Comparison of ENCODE assay signal across 14 cellular contexts in the genomic region with DNA sequence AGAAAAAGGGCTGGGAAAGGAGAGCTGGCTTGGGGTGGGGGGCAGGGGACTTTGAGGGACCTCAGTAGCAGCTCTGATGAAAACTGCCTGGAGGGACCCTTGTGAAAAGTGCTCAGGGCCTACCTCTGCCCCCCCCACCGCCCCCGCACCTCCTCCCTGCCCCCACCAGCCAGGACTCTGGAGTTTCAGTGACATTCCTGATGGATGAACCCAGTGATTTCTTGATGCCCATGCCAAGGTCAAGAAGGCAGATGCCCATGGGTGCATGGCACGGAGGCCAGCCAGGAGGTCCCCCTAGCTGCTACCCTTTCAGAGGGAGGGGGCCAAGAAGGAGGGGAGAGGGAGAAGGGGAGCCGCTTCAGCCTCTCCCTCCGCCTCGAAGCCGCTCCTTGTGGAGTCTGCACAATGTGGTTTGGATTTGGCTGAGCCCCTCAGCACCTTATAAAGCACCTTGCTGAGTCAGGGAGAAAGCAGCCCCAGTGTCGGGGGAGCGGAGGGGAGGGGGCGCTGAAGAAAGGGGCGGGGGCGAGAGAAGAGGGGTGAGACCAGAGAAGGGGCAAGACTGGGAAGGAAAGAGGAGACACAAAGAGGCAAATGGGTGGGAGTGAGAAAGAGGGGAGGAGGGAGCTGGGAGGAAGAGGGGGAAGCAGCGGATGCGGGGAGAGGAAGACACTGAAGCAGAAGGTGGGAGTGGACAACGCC. TPM values are rescaled to one million over a fixed set of nuclear protein-coding genes. Genes with fewer than 3 reads are reported as not detected.
A peak's percentile ranks its signal among the peaks of the same experiment; 100 is the strongest.
DNase-seq lines count a peak whose midpoint lies in the region; ATAC-seq and TF ChIP-seq lines count a peak whose summit lies in the region.
"Had no signal": no experiment of that assay in that cellular context is flagged by ENCODE, and none has a peak within 500 bp of the region (broad histone marks: within the 10 kb centered on the region; RNA-seq: fewer than 3 reads in every experiment).

No MANE protein-coding gene starts in this region.

- ATAC-seq in psoas muscle = no peak
- no peak for ATAC-seq in HG02623 (IDR thresholded peaks at IDR 0.05; ENCODE audit: unreplicated experiment)
- no peak for ATAC-seq in GM21390 (IDR thresholded peaks at IDR 0.05; ENCODE audit: unreplicated experiment)
- no peak for ATAC-seq in HG03460 (IDR thresholded peaks at IDR 0.05; ENCODE audit: unreplicated experiment)
- ATAC-seq: left colon had no signal

- H3K27ac ChIP-seq in BLaER1 = no peak overlapping the region
- peak overlapping the region; percentile 92 for H3K27ac ChIP-seq in HUES48 (ENCODE audit: low read depth, low read length)
- H3K27ac ChIP-seq in psoas muscle = no peak overlapping the region

- no peaks in the 10 kb centered on the region for H3K36me3 ChIP-seq in BLaER1
- H3K36me3 ChIP-seq in HUES48 (ENCODE audit: control insufficient read depth, insufficient read depth, low read length) = no peaks in the 10 kb centered on the region
- no peaks in the 10 kb centered on the region for H3K36me3 ChIP-seq in psoas muscle (ENCODE audit: insufficient read depth in 1 of 2, low read depth in 1 of 2)

- DNase-seq in endothelial cell (ENCODE audit: low spot score) (no peak), nephron progenitor cell (no peak), psoas muscle (no peak)
- DNase-seq: activated naive CD4-positive, alpha-beta T cell treated with anti-CD3 and anti-CD28 coated beads, Interleukin-2, amount 10 ng/mL, durations not matched to agents 7 days and 5 days; C1 segment of cervical spinal cord; left colon; NCI-H2171 treated with DMSO at 0.1 percent for 48 hours; OCI-M1; stimulated activated CD8-positive, alpha-beta memory T cell treated with anti-CD3 and anti-CD28 coated beads, Interleukin-4, amount 100 ng/mL, for 48 hours had no signal

- intact Hi-C loops in psoas muscle (cut with DNase I) = no loop called here

- H3K4me2 ChIP-seq in BLaER1 = peak overlapping the region; percentile 26; the same call in 1 of the 2 replicates

- peaks cover 2% of the 10 kb centered on the region for H3K36me3 Mint-ChIP-seq in endothelial cell (ENCODE audit: low read depth, unreplicated experiment)
- H3K36me3 Mint-ChIP-seq in nephron progenitor cell (ENCODE audit: low read depth) = no peaks in the 10 kb centered on the region
- H3K36me3 Mint-ChIP-seq: activated naive CD4-positive, alpha-beta T cell treated with anti-CD3 and anti-CD28 coated beads, Interleukin-2, amount 10 ng/mL, durations not matched to agents 7 days and 5 days had no signal

- H3K27ac Mint-ChIP-seq in endothelial cell (ENCODE audit: unreplicated experiment) (no peak overlapping the region), nephron progenitor cell (no peak overlapping the region)
- H3K27ac Mint-ChIP-seq: activated naive CD4-positive, alpha-beta T cell treated with anti-CD3 and anti-CD28 coated beads, Interleukin-2, amount 10 ng/mL, durations not matched to agents 7 days and 5 days had no signal

- peaks cover 22% of the 10 kb centered on the region for H3K27me3 Mint-ChIP-seq in endothelial cell (ENCODE audit: unreplicated experiment)
- H3K27me3 Mint-ChIP-seq in nephron progenitor cell (ENCODE audit: low read depth, poor library complexity) = peaks cover 2% of the 10 kb centered on the region

- 49 to 61% (median 56%) methylated on average over 14 to 15 of the region's 15 CpGs for WGBS in psoas muscle, 3 donors

- H3K9me3 ChIP-seq in BLaER1 = no peaks in the 10 kb centered on the region
- H3K9me3 ChIP-seq in HUES48 (ENCODE audit: control insufficient read depth, insufficient read depth, low read length) = no peaks in the 10 kb centered on the region
- H3K9me3 ChIP-seq in psoas muscle = no peaks in the 10 kb centered on the region

- no peaks in the 10 kb centered on the region for H3K9me3 Mint-ChIP-seq in endothelial cell (ENCODE audit: unreplicated experiment)
- no peaks in the 10 kb centered on the region for H3K9me3 Mint-ChIP-seq in nephron progenitor cell
- H3K9me3 Mint-ChIP-seq: activated naive CD4-positive, alpha-beta T cell treated with anti-CD3 and anti-CD28 coated beads, Interleukin-2, amount 10 ng/mL, durations not matched to agents 7 days and 5 days had no signal

- no peak overlapping the region for H3K4me3 ChIP-seq in BLaER1
- H3K4me3 ChIP-seq in HUES48 (ENCODE audit: low read depth, low read length) = peak overlapping the region; percentile 53
- no peak overlapping the region for H3K4me3 ChIP-seq in psoas muscle

- peaks cover 31% of the 10 kb centered on the region for H4K20me1 ChIP-seq in BLaER1

- H3K4me1 ChIP-seq in BLaER1 = peaks cover 75% of the 10 kb centered on the region
- peaks cover 35% of the 10 kb centered on the region for H3K4me1 ChIP-seq in HUES48 (ENCODE audit: control insufficient read depth, insufficient read depth, low read length)
- H3K4me1 ChIP-seq in psoas muscle = peaks cover 16% of the 10 kb centered on the region

- H3K27me3 ChIP-seq in BLaER1 (peaks cover 73% of the 10 kb centered on the region), HUES48 (ENCODE audit: control insufficient read depth, insufficient read depth, low read length) (peaks cover 49% of the 10 kb centered on the region), psoas muscle (ENCODE audit: insufficient read depth in 3 of 3, low read length in 2 of 3) (peaks cover 0 to 38% (median 8%) of the 10 kb centered on the region in 3 donors)

- TF ChIP-seq CTCF in endothelial cell (IDR thresholded peaks at IDR 0.05; ENCODE audit: unreplicated experiment) (no peak), nephron progenitor cell (IDR thresholded peaks at IDR 0.05) (no peak), psoas muscle (IDR thresholded peaks at IDR 0.05) (no peak)

- peaks cover 34% of the 10 kb centered on the region for H3K4me1 Mint-ChIP-seq in endothelial cell (ENCODE audit: unreplicated experiment)
- peaks cover 67% of the 10 kb centered on the region for H3K4me1 Mint-ChIP-seq in nephron progenitor cell

- H3K4me3 Mint-ChIP-seq in endothelial cell (ENCODE audit: unreplicated experiment) (peak overlapping the region; percentile 37), nephron progenitor cell (peak overlapping the region; percentile 63)
- H3K4me3 Mint-ChIP-seq: activated naive CD4-positive, alpha-beta T cell treated with anti-CD3 and anti-CD28 coated beads, Interleukin-2, amount 10 ng/mL, durations not matched to agents 7 days and 5 days had no signal

- H3K9ac ChIP-seq in BLaER1 = no peak overlapping the region
- H3K9ac ChIP-seq in HUES48 (ENCODE audit: low read depth, low read length) = no peak overlapping the region

RNA-seq across cellular contexts. Expression of gene CLCF1, which starts 2.1 kb away (rescaled TPM):
- total RNA-seq in endothelial cell (ENCODE audit: unreplicated experiment) (12.6 TPM), psoas muscle (1 to 10 TPM in 1 of 4 donors, under 1 TPM in 3; 0.44 to 1.5 (median 0.82) TPM)
- 1 to 10 TPM in 1 of 3 donors, under 1 TPM in 2; 0.47 to 6.5 (median 0.62) TPM for polyA plus RNA-seq in psoas muscle

RNA-seq across cellular contexts. Expression of gene RAD9A, which starts 16.3 kb away (rescaled TPM):
- 18.4 TPM for total RNA-seq in endothelial cell (ENCODE audit: unreplicated experiment)
- total RNA-seq in psoas muscle = 1 to 10 TPM; 1.8 to 6.7 (median 5.8) TPM
- 10 to 100 TPM in 2 of 3 donors, 1 to 10 TPM in 1; 7.1 to 12.3 (median 10.1) TPM for polyA plus RNA-seq in psoas muscle

RNA-seq across cellular contexts. Expression of gene POLD4, which starts 22.1 kb away (rescaled TPM):
- total RNA-seq in endothelial cell (ENCODE audit: unreplicated experiment) = 92.1 TPM
- 10 to 100 TPM; 31.8 to 89.8 (median 56.1) TPM for total RNA-seq in psoas muscle
- polyA plus RNA-seq in psoas muscle = 10 to 100 TPM; 72.6 to 74.9 (median 73.3) TPM

RNA-seq across cellular contexts. Expression of gene PPP1CA, which starts 26.2 kb away (rescaled TPM):
- total RNA-seq in endothelial cell (ENCODE audit: unreplicated experiment) (249 TPM), psoas muscle (100 to 1,000 TPM in 1 of 4 donors, 10 to 100 TPM in 3; 72.6 to 113 (median 86.6) TPM)
- 100 to 1,000 TPM; 108 to 191 (median 147) TPM for polyA plus RNA-seq in psoas muscle

RNA-seq across cellular contexts. Expression of gene TBC1D10C, which starts 28.4 kb away (rescaled TPM):
- total RNA-seq in endothelial cell (ENCODE audit: unreplicated experiment) (13.2 TPM), psoas muscle (1 to 10 TPM in 3 of 4 donors, under 1 TPM in 1; 0.65 to 1.6 (median 1.2) TPM)
- under 1 TPM; 0.25 to 0.52 (median 0.34) TPM for polyA plus RNA-seq in psoas muscle
